22 cellular contexts compared by ENCODE assay signal in genomic region chr3:137866933-137867332, GRCh38.
DNase-seq lines count a peak whose midpoint lies in the region; ATAC-seq, FAIRE-seq and TF ChIP-seq lines count a peak whose summit lies in the region.
"Had no signal": no experiment of that assay in that cellular context is flagged by ENCODE, and none has a peak within 500 bp of the region (broad histone marks: within the 10 kb centered on the region; RNA-seq: fewer than 3 reads in every experiment).

No MANE protein-coding gene starts in this region.

- H2BK5ac ChIP-seq in trophoblast cell (ENCODE audit: low read depth, low read length, poor library complexity) = peak overlapping the region; percentile 79

- H3K9ac ChIP-seq in trophoblast cell (ENCODE audit: low read length) = no peak overlapping the region
- no peak overlapping the region for H3K9ac ChIP-seq in smooth muscle cell (ENCODE audit: low read depth)

- no CpG with 5 or more reads among the region's 4 CpGs for WGBS in trophoblast cell (ENCODE audit: extremely low coverage, insufficient coverage, insufficient read length)
- WGBS in smooth muscle cell (ENCODE audit: low lambda C conversion rate) = 85% methylated on average over 4 of the region's 4 CpGs

- no peak overlapping the region for H4K12ac ChIP-seq in trophoblast cell (ENCODE audit: low read depth, low read length)

- H3F3A ChIP-seq in smooth muscle cell (ENCODE audit: low read depth) = no peaks in the 10 kb centered on the region

- H2BK12ac ChIP-seq in trophoblast cell (ENCODE audit: low read length) = peak overlapping the region; percentile 58

- H3K27me3 ChIP-seq in HAP-1 (ENCODE audit: low read depth) (no peaks in the 10 kb centered on the region), bronchial epithelial cell (ENCODE audit: control insufficient read depth, insufficient read depth, low read length) (no peaks in the 10 kb centered on the region), trophoblast cell (ENCODE audit: insufficient read depth, low read length) (no peaks in the 10 kb centered on the region), smooth muscle cell (ENCODE audit: low read depth) (no peaks in the 10 kb centered on the region)
- H3K27me3 ChIP-seq: BE2C had no signal

- peak overlapping the region; percentile 78 for H3K14ac ChIP-seq in trophoblast cell (ENCODE audit: low read length)

- H3K79me1 ChIP-seq in trophoblast cell (ENCODE audit: low read length) = peaks cover 11% of the 10 kb centered on the region

- H3K4me2 ChIP-seq in trophoblast cell (ENCODE audit: low read length) (no peak overlapping the region), smooth muscle cell (no peak overlapping the region)
- H3K4me2 ChIP-seq: A549 had no signal

- H2AFZ ChIP-seq in trophoblast cell (ENCODE audit: insufficient read depth, low read length, poor library complexity) = no peak overlapping the region
- no peak overlapping the region for H2AFZ ChIP-seq in smooth muscle cell (ENCODE audit: low read depth)

- no peak overlapping the region for H3K4ac ChIP-seq in trophoblast cell (ENCODE audit: low read depth, low read length)

- H3K4me3 ChIP-seq in HAP-1 = no peak overlapping the region
- H3K4me3 ChIP-seq in bronchial epithelial cell (ENCODE audit: low read depth, low read length) = no peak overlapping the region
- H3K4me3 ChIP-seq in trophoblast cell (ENCODE audit: low read depth, low read length) = no peak overlapping the region
- H3K4me3 ChIP-seq in smooth muscle cell = no peak overlapping the region
- H3K4me3 ChIP-seq: A549 had no signal

- H3K18ac ChIP-seq in trophoblast cell (ENCODE audit: low read length) = no peak overlapping the region

- TF ChIP-seq CTCF in bronchial epithelial cell (IDR thresholded peaks at IDR 0.05; ENCODE audit: insufficient read depth, low read length, severe bottlenecking) = no peak
- no peak for TF ChIP-seq CTCF in smooth muscle cell (IDR thresholded peaks at IDR 0.05; ENCODE audit: borderline replicate concordance, insufficient read depth, poor library complexity, severe bottlenecking)

- no peaks in the 10 kb centered on the region for H4K20me1 ChIP-seq in smooth muscle cell (ENCODE audit: low read depth)

- no peak overlapping the region for H2AK5ac ChIP-seq in trophoblast cell (ENCODE audit: low read length)

- H4K91ac ChIP-seq in trophoblast cell (ENCODE audit: low read depth, low read length) = peak overlapping the region; percentile 98

- H3K4me1 ChIP-seq in HAP-1 (peaks cover 24% of the 10 kb centered on the region), trophoblast cell (ENCODE audit: control insufficient read depth in 1 of 2, insufficient read depth in 2 of 2, low read length in 2 of 2) (peaks cover 6 to 13% of the 10 kb centered on the region in 2 experiments), smooth muscle cell (ENCODE audit: low read depth) (no peaks in the 10 kb centered on the region)
- H3K4me1 ChIP-seq: A549, BE2C had no signal

- H4K8ac ChIP-seq in trophoblast cell (ENCODE audit: low read depth, low read length) = no peak overlapping the region

- H3K36me3 ChIP-seq in HAP-1 (replicated peaks) (no peaks in the 10 kb centered on the region), bronchial epithelial cell (ENCODE audit: control insufficient read depth, insufficient read depth, low read length) (no peaks in the 10 kb centered on the region), trophoblast cell (ENCODE audit: control insufficient read depth in 1 of 2, insufficient read depth in 2 of 2, low read length in 2 of 2) (no peaks in the 10 kb centered on the region), smooth muscle cell (ENCODE audit: low read depth) (no peaks in the 10 kb centered on the region)
- H3K36me3 ChIP-seq: BE2C had no signal

- H3K9me3 ChIP-seq in HAP-1 (no peaks in the 10 kb centered on the region; the same call in 1 of the 2 replicates), trophoblast cell (ENCODE audit: insufficient read depth, low read depth, low read length) (peaks cover 12% of the 10 kb centered on the region), smooth muscle cell (replicated peaks; ENCODE audit: low read depth) (no peaks in the 10 kb centered on the region)
- H3K9me3 ChIP-seq: A549, BE2C had no signal

- no peak overlapping the region for H3K23ac ChIP-seq in trophoblast cell (ENCODE audit: low read length)

- FAIRE-seq in bronchial epithelial cell (lab: Jason Lieb, UNC) = no peak
- FAIRE-seq: A549, GM19239, HTR-8/SVneo had no signal

- H3K79me2 ChIP-seq in trophoblast cell (ENCODE audit: control insufficient read depth, insufficient read depth, low read length, poor library complexity) (no peaks in the 10 kb centered on the region), smooth muscle cell (ENCODE audit: low read depth) (no peaks in the 10 kb centered on the region)

- no peak for ATAC-seq in GM21528 (IDR thresholded peaks at IDR 0.05; ENCODE audit: low FRiP score, unreplicated experiment)
- ATAC-seq: A549, Panc1, SK-N-SH treated with all-trans-retinoic acid at 6 μM for 48 hours had no signal

- in situ Hi-C loops in HAP-1 (cut with MboI; ENCODE audit: low sequenced_read_pairs) = no loop called here

- H2BK120ac ChIP-seq in trophoblast cell (ENCODE audit: insufficient read depth, low read length, poor library complexity) = peak overlapping the region; percentile 49

- peak overlapping the region; percentile 83 for H3K27ac ChIP-seq in trophoblast cell (ENCODE audit: low read depth, low read length)
- no peak overlapping the region for H3K27ac ChIP-seq in smooth muscle cell (ENCODE audit: low read depth)
- H3K27ac ChIP-seq: A549 had no signal

- DNase-seq in HAP-1 (ENCODE audit: low spot score in 2 of 2) (peak; percentile 28 to 38), bronchial epithelial cell (ENCODE audit: low read depth) (peak; percentile 7), iPS DF 19.7 (ENCODE audit: low read depth, low spot score) (peak; percentile 42), trophoblast cell (peak; percentile 92 to 98), smooth muscle cell (lab: John Stamatoyannopoulos, UW; ENCODE audit: unreplicated experiment) (no peak), NCI-H187 (lab: John Stamatoyannopoulos, UW) (no peak)
- DNase-seq: BE2C, EL, HCEC 1CT, MM.1S, NCI-H1048, NCI-H1417 treated with DMSO at 0.1 percent for 48 hours, NCI-H187 treated with DMSO at 0.1 percent for 48 hours, NCI-H2107, NCI-H69, SIG-M5 had no signal

Comparison
In these comparisons a context has a peak if more than half of its experiments do, and no peak if none do; other contexts are left out.
1. DNase-seq: peak in HAP-1 (2 of 2), bronchial epithelial cell (single experiment), iPS DF 19.7 (single experiment) and trophoblast cell (2 of 2); none in smooth muscle cell (single experiment) and NCI-H187 (0 of 2).